1 cellular context compared by ENCODE assay signal in the genomic region with DNA sequence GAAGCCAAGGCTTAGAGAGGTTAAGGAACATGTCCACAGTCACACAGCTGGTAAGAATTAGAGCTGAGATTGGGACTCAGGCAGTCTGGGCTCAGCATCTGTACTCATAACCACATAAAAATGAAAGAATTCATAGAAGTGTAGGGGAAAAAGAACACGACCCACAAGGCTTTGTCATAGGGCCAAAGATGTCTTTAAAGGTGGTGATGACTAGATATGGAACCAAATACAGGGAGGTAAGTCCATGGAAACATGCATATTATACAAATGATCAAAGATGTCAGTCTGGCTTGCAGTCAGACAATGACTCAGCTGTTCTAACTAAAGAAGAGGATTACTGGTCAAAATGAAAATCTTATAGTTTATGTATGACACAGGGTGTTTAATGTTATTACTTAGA.
TF ChIP-seq lines count a peak whose summit lies in the region.

No MANE protein-coding gene starts in this region.

TF ChIP-seq in SK-N-SH, 30 proteins besides CTCF, POLR2A, EP300 and RAD21 (continued from another document):
- TF ChIP-seq, protein P1, sequence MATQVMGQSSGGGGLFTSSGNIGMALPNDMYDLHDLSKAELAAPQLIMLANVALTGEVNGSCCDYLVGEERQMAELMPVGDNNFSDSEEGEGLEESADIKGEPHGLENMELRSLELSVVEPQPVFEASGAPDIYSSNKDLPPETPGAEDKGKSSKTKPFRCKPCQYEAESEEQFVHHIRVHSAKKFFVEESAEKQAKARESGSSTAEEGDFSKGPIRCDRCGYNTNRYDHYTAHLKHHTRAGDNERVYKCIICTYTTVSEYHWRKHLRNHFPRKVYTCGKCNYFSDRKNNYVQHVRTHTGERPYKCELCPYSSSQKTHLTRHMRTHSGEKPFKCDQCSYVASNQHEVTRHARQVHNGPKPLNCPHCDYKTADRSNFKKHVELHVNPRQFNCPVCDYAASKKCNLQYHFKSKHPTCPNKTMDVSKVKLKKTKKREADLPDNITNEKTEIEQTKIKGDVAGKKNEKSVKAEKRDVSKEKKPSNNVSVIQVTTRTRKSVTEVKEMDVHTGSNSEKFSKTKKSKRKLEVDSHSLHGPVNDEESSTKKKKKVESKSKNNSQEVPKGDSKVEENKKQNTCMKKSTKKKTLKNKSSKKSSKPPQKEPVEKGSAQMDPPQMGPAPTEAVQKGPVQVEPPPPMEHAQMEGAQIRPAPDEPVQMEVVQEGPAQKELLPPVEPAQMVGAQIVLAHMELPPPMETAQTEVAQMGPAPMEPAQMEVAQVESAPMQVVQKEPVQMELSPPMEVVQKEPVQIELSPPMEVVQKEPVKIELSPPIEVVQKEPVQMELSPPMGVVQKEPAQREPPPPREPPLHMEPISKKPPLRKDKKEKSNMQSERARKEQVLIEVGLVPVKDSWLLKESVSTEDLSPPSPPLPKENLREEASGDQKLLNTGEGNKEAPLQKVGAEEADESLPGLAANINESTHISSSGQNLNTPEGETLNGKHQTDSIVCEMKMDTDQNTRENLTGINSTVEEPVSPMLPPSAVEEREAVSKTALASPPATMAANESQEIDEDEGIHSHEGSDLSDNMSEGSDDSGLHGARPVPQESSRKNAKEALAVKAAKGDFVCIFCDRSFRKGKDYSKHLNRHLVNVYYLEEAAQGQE (IDR thresholded peaks at IDR 0.05; ENCODE audit: low read depth, low read length), result no peak
- TF ChIP-seq FOXM1 (IDR thresholded peaks at IDR 0.05; ENCODE audit: low read depth) (no peak), FOXJ3 (CRISPR knock-in tag; IDR thresholded peaks at IDR 0.05) (no peak), EZH2phosphoT487 (IDR thresholded peaks at IDR 0.05; ENCODE audit: borderline replicate concordance, low read depth) (no peak), NFIC (IDR thresholded peaks at IDR 0.05; ENCODE audit: borderline replicate concordance) (peak; percentile 81; the same call in 1 of the 2 replicates), TCF12 (IDR thresholded peaks at IDR 0.05) (peak; percentile 91), GATA2 (CRISPR knock-in tag; IDR thresholded peaks at IDR 0.05) (no peak), RFX5 (IDR thresholded peaks at IDR 0.05; ENCODE audit: low read length) (no peak), JUND (IDR thresholded peaks at IDR 0.05) (peak; percentile 56), NRF1 (IDR thresholded peaks at IDR 0.05; ENCODE audit: low read depth, low read length) (no peak), TAF1 (IDR thresholded peaks at IDR 0.05; ENCODE audit: borderline replicate concordance, low read depth, low read length) (no peak), SIN3A (IDR thresholded peaks at IDR 0.05; ENCODE audit: borderline replicate concordance, low read depth, low read length) (no peak), RCOR1 (IDR thresholded peaks at IDR 0.05; ENCODE audit: low read length) (no peak), FOSL2 (IDR thresholded peaks at IDR 0.05; ENCODE audit: borderline replicate concordance, low read depth) (peak; percentile 50), MXI1 (IDR thresholded peaks at IDR 0.05; ENCODE audit: low read depth, low read length) (no peak)
- TF ChIP-seq, protein P2, sequence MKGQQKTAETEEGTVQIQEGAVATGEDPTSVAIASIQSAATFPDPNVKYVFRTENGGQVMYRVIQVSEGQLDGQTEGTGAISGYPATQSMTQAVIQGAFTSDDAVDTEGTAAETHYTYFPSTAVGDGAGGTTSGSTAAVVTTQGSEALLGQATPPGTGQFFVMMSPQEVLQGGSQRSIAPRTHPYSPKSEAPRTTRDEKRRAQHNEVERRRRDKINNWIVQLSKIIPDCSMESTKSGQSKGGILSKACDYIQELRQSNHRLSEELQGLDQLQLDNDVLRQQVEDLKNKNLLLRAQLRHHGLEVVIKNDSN (IDR thresholded peaks at IDR 0.05; ENCODE audit: borderline replicate concordance, low read depth), result no peak
- TF ChIP-seq, protein P3, sequence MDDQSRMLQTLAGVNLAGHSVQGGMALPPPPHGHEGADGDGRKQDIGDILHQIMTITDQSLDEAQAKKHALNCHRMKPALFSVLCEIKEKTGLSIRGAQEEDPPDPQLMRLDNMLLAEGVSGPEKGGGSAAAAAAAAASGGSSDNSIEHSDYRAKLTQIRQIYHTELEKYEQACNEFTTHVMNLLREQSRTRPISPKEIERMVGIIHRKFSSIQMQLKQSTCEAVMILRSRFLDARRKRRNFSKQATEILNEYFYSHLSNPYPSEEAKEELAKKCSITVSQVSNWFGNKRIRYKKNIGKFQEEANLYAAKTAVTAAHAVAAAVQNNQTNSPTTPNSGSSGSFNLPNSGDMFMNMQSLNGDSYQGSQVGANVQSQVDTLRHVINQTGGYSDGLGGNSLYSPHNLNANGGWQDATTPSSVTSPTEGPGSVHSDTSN (IDR thresholded peaks at IDR 0.05), result peak; percentile 73
- TF ChIP-seq, protein P4, sequence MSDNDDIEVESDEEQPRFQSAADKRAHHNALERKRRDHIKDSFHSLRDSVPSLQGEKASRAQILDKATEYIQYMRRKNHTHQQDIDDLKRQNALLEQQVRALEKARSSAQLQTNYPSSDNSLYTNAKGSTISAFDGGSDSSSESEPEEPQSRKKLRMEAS (IDR thresholded peaks at IDR 0.05; ENCODE audit: low read depth), result peak; percentile 17; the same call in 1 of the 2 replicates
- TF ChIP-seq, protein P5, sequence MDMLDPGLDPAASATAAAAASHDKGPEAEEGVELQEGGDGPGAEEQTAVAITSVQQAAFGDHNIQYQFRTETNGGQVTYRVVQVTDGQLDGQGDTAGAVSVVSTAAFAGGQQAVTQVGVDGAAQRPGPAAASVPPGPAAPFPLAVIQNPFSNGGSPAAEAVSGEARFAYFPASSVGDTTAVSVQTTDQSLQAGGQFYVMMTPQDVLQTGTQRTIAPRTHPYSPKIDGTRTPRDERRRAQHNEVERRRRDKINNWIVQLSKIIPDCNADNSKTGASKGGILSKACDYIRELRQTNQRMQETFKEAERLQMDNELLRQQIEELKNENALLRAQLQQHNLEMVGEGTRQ (IDR thresholded peaks at IDR 0.05; ENCODE audit: borderline replicate concordance, low read depth, low read length), result no peak
- TF ChIP-seq, protein P6, sequence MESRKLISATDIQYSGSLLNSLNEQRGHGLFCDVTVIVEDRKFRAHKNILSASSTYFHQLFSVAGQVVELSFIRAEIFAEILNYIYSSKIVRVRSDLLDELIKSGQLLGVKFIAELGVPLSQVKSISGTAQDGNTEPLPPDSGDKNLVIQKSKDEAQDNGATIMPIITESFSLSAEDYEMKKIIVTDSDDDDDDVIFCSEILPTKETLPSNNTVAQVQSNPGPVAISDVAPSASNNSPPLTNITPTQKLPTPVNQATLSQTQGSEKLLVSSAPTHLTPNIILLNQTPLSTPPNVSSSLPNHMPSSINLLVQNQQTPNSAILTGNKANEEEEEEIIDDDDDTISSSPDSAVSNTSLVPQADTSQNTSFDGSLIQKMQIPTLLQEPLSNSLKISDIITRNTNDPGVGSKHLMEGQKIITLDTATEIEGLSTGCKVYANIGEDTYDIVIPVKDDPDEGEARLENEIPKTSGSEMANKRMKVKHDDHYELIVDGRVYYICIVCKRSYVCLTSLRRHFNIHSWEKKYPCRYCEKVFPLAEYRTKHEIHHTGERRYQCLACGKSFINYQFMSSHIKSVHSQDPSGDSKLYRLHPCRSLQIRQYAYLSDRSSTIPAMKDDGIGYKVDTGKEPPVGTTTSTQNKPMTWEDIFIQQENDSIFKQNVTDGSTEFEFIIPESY (IDR thresholded peaks at IDR 0.05; ENCODE audit: borderline replicate concordance, low read depth), result peak; percentile 16; the same call in 1 of the 2 replicates
